In the genomic region with DNA sequence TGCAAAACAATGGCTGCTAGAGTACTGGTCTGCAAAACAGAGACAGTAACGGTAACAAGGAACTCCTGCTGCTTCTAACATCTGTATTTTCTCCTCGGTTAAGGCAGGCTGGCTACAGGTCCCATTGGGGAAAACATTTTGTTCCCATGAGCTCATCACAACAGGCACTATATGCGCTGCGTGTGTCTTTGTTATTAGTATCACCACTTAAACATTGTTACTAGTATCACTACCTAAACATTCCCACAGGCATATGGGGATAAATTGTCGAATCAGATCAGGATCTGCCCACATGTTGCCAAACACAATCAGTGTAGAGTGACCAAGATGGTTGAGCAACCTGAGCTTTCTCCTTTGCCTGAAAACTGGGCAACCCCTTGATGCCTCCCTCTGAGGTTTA, we compare ENCODE assay signal across 14 cellular contexts.
A peak's percentile ranks its signal among the peaks of the same experiment; 100 is the strongest.
DNase-seq lines count a peak whose midpoint lies in the region; ATAC-seq and TF ChIP-seq lines count a peak whose summit lies in the region.
"Had no signal": no experiment of that assay in that cellular context is flagged by ENCODE, and none has a peak within 500 bp of the region (broad histone marks: within the 10 kb centered on the region; RNA-seq: fewer than 3 reads in every experiment).

No MANE protein-coding gene starts in this region.

- H3K27ac Mint-ChIP-seq in endodermal cell (no peak overlapping the region), T-helper 17 cell (no peak overlapping the region)
- H3K27ac Mint-ChIP-seq: IgD-negative memory B cell had no signal

- H3K9ac ChIP-seq in endodermal cell (ENCODE audit: extremely low read depth, low read length, poor library complexity, severe bottlenecking) = no peak overlapping the region
- H3K9ac ChIP-seq: BLaER1 treated with 17β-estradiol and CSF1 and Interleukin-3, amounts not matched to agents 10 nM and 100 nM had no signal

- H3K4me3 Mint-ChIP-seq in endodermal cell (no peak overlapping the region), T-helper 17 cell (no peak overlapping the region)
- H3K4me3 Mint-ChIP-seq: IgD-negative memory B cell had no signal

- H3K36me3 Mint-ChIP-seq in endodermal cell (ENCODE audit: low read depth) (peaks cover 52% of the 10 kb centered on the region), T-helper 17 cell (ENCODE audit: low read depth) (no peaks in the 10 kb centered on the region)
- H3K36me3 Mint-ChIP-seq: IgD-negative memory B cell had no signal

- no peaks in the 10 kb centered on the region for H3K9me3 Mint-ChIP-seq in endodermal cell

- no peak for DNase-seq in left ventricle myocardium inferior
- DNase-seq in Right ventricle myocardium superior = no peak
- DNase-seq in endodermal cell = peak; percentile 36
- DNase-seq in lung (ENCODE audit: low spot score) = peak; percentile 16
- DNase-seq in T-helper 17 cell = no peak
- no peak for DNase-seq in BE2C
- DNase-seq in stimulated activated naive CD4-positive, alpha-beta T cell treated with Interleukin-2 at 50 U/mL for 16 hours (lab: John Stamatoyannopoulos, UW) = no peak
- DNase-seq: 8988T, NCI-H1436 treated with DMSO at 0.1 percent for 48 hours, SIG-M5 had no signal

- H3K27me3 ChIP-seq in left ventricle myocardium inferior (ENCODE audit: low read depth) = no peaks in the 10 kb centered on the region
- no peaks in the 10 kb centered on the region for H3K27me3 ChIP-seq in endodermal cell (ENCODE audit: control insufficient read depth, insufficient read depth, low read length, poor library complexity, severe bottlenecking)
- H3K27me3 ChIP-seq in lung (ENCODE audit: control insufficient read depth, insufficient read depth) = no peaks in the 10 kb centered on the region
- no peaks in the 10 kb centered on the region for H3K27me3 ChIP-seq in BE2C
- H3K27me3 ChIP-seq: BLaER1 treated with 17β-estradiol and CSF1 and Interleukin-3, amounts not matched to agents 10 nM and 100 nM had no signal

- TF ChIP-seq CTCF in left ventricle myocardium inferior (IDR thresholded peaks at IDR 0.05; ENCODE audit: borderline replicate concordance) (no peak), endodermal cell (conservative IDR thresholded peaks at IDR 0.05) (no peak), lung (IDR thresholded peaks at IDR 0.05; ENCODE audit: control extremely low read depth, extremely low read depth) (no peak), BE2C (IDR thresholded peaks at IDR 0.05; ENCODE audit: low read depth, low read length) (no peak)

- intact Hi-C loops in left ventricle myocardium inferior (cut with micrococcal nuclease) (no loop called here), Right ventricle myocardium superior (cut with DNase I) (no loop called here)

- H3K36me3 ChIP-seq in left ventricle myocardium inferior (peaks cover 15% of the 10 kb centered on the region), endodermal cell (ENCODE audit: control insufficient read depth, insufficient read depth, low read length) (peaks cover 18% of the 10 kb centered on the region), lung (ENCODE audit: control insufficient read depth in 2 of 2, insufficient read depth in 2 of 2, low read length in 2 of 2) (no peaks in the 10 kb centered on the region), BE2C (no peaks in the 10 kb centered on the region)
- H3K36me3 ChIP-seq: BLaER1 treated with 17β-estradiol and CSF1 and Interleukin-3, amounts not matched to agents 10 nM and 100 nM; HAP-1 had no signal

- H3K27me3 Mint-ChIP-seq in endodermal cell (ENCODE audit: insufficient read depth) (peaks cover 2% of the 10 kb centered on the region), T-helper 17 cell (peaks cover 16% of the 10 kb centered on the region)

- peaks cover 6% of the 10 kb centered on the region for H3K9me3 ChIP-seq in left ventricle myocardium inferior (replicated peaks)
- no peaks in the 10 kb centered on the region for H3K9me3 ChIP-seq in endodermal cell (ENCODE audit: control insufficient read depth, low read length)
- no peaks in the 10 kb centered on the region for H3K9me3 ChIP-seq in lung (ENCODE audit: control insufficient read depth in 2 of 2, insufficient read depth in 1 of 2, low read length in 1 of 2)
- H3K9me3 ChIP-seq in T-helper 17 cell (ENCODE audit: control insufficient read depth, low read length, poor library complexity, severe bottlenecking) = no peaks in the 10 kb centered on the region
- no peaks in the 10 kb centered on the region for H3K9me3 ChIP-seq in BE2C
- H3K9me3 ChIP-seq: HAP-1 had no signal

- 95 to 98% methylated on average over 5 of the region's 5 CpGs for WGBS in endodermal cell (ENCODE audit: insufficient coverage in 1 of 2, insufficient read length in 1 of 2), 2 experiments
- WGBS in lung, 2 donors = 89% methylated on average over 5 of the region's 5 CpGs

- peak overlapping the region; percentile 80 for H3K27ac ChIP-seq in left ventricle myocardium inferior (replicated peaks)
- no peak overlapping the region for H3K27ac ChIP-seq in endodermal cell (ENCODE audit: low read depth, low read length)
- H3K27ac ChIP-seq in lung (ENCODE audit: low read depth in 1 of 2, low read length in 1 of 2) = no peak overlapping the region
- H3K27ac ChIP-seq: BLaER1 treated with 17β-estradiol and CSF1 and Interleukin-3, amounts not matched to agents 10 nM and 100 nM had no signal

- H3K4me3 ChIP-seq in left ventricle myocardium inferior = no peak overlapping the region
- no peak overlapping the region for H3K4me3 ChIP-seq in endodermal cell (ENCODE audit: low read length)
- no peak overlapping the region for H3K4me3 ChIP-seq in lung
- no peak overlapping the region for H3K4me3 ChIP-seq in BE2C (ENCODE audit: low read depth, low read length)
- H3K4me3 ChIP-seq: BLaER1 treated with 17β-estradiol and CSF1 and Interleukin-3, amounts not matched to agents 10 nM and 100 nM; HAP-1 had no signal

- H3K4me1 Mint-ChIP-seq in endodermal cell = peaks cover 8% of the 10 kb centered on the region
- H3K4me1 Mint-ChIP-seq in T-helper 17 cell = peaks cover 4% of the 10 kb centered on the region
- H3K4me1 Mint-ChIP-seq: IgD-negative memory B cell had no signal

- H3K4me1 ChIP-seq in left ventricle myocardium inferior = peaks cover 59% of the 10 kb centered on the region
- H3K4me1 ChIP-seq in endodermal cell (ENCODE audit: control insufficient read depth, insufficient read depth, low read length) = no peaks in the 10 kb centered on the region
- H3K4me1 ChIP-seq in lung (ENCODE audit: control insufficient read depth in 2 of 2, insufficient read depth in 2 of 2, low read length in 2 of 2) = peaks cover 5 to 12% of the 10 kb centered on the region in 2 donors
- no peaks in the 10 kb centered on the region for H3K4me1 ChIP-seq in BE2C

- ATAC-seq in Right ventricle myocardium superior (ENCODE audit: poor library complexity) = no peak
- ATAC-seq in lung (ENCODE audit: insufficient read depth, low FRiP score) = no peak
- no peak for ATAC-seq in T-helper 17 cell
- ATAC-seq in GM19023 (IDR thresholded peaks at IDR 0.05; ENCODE audit: unreplicated experiment) = no peak

Comparison
In these comparisons a context has a peak if more than half of its experiments do, and no peak if none do; other contexts are left out.
1. DNase-seq: peak in endodermal cell (single experiment) and lung (single experiment); none in left ventricle myocardium inferior (single experiment), Right ventricle myocardium superior (single experiment), T-helper 17 cell (0 of 3), BE2C (single experiment) and stimulated activated naive CD4-positive, alpha-beta T cell treated with Interleukin-2 at 50 U/mL for 16 hours (single experiment).